ENCODE assay signal across 8 cellular contexts in genomic region chr6:33633462-33634158, GRCh38. TPM values are rescaled to one million over a fixed set of nuclear protein-coding genes. Genes with fewer than 3 reads are reported as not detected.
A peak's percentile ranks its signal among the peaks of the same experiment; 100 is the strongest.
DNase-seq lines count a peak whose midpoint lies in the region; ATAC-seq and TF ChIP-seq lines count a peak whose summit lies in the region.

No MANE protein-coding gene starts in this region.

- intact Hi-C loops in CD4-positive, alpha-beta memory T cell (cut with micrococcal nuclease): loop anchor here (1.0 to 2.0 kb wide), 3 partner anchors 12 to 49 kb away; partner anchors contain the start of gene ITPR3

- no peak for TF ChIP-seq CTCF in LNCaP clone FGC (IDR thresholded peaks at IDR 0.05; ENCODE audit: control insufficient read depth, extremely low read depth, insufficient read depth)

- H3K9me3 Mint-ChIP-seq in CD4-positive, alpha-beta memory T cell: no peaks in the 10 kb centered on the region

- peak overlapping the region; percentile 85 to 94 (median 87) for H3K4me3 Mint-ChIP-seq in CD4-positive, alpha-beta memory T cell

- H3K27ac Mint-ChIP-seq in CD4-positive, alpha-beta memory T cell: peak overlapping the region; percentile 84 to 93 (median 90)

- ATAC-seq in GM21390 (IDR thresholded peaks at IDR 0.05; ENCODE audit: unreplicated experiment): peak; percentile 64

- CTCF ChIA-PET in CD4-positive, alpha-beta memory T cell (lab: Charles Lee; ENCODE audit: partially characterized antibody): interaction anchor here (0.8 to 2.7 kb wide), 13 partner anchors 10 to 71 kb away, joined by 3 to 20 read pairs (median 5); partner anchors contain the start of gene ITPR3

- peak overlapping the region; percentile 35 for H3K27ac ChIP-seq in CD4-positive, alpha-beta memory T cell (ENCODE audit: low read depth, low read length)

- no peaks in the 10 kb centered on the region for H3K27me3 ChIP-seq in CD4-positive, alpha-beta memory T cell (ENCODE audit: insufficient read depth, low read length)

- POLR2A ChIA-PET in CD4-positive, alpha-beta memory T cell (lab: Charles Lee; ENCODE audit: partially characterized antibody): interaction anchor here (0.7 to 3.6 kb wide), 5 partner anchors 12 to 77 kb away, joined by 3 to 40 read pairs (median 4); partner anchors contain the start of gene ITPR3

- H3K36me3 Mint-ChIP-seq in CD4-positive, alpha-beta memory T cell: peaks cover 3 to 17% of the 10 kb centered on the region in 2 donors

- H3K4me1 ChIP-seq in CD4-positive, alpha-beta memory T cell (ENCODE audit: insufficient read depth, low read length): peaks cover 39% of the 10 kb centered on the region

- DNase-seq in CD4-positive, alpha-beta memory T cell: peak; percentile 50 to 57 (median 55)
- DNase-seq in LNCaP clone FGC (ENCODE audit: low read depth): no peak
- peak; percentile 18 to 45 (median 32) for DNase-seq in activated CD4-positive, CD25-positive, alpha-beta regulatory T cell (lab: John Stamatoyannopoulos, UW)
- DNase-seq in cerebellum (ENCODE audit: low spot score): peak; percentile 79
- peak; percentile 73 for DNase-seq in kidney tubule cell (ENCODE audit: low spot score)
- DNase-seq in stimulated activated CD4-positive, alpha-beta T cell treated with anti-CD3 and anti-CD28 coated beads, Interleukin-1b, Interleukin-23, amount 100 ng/mL, for 4 hours (ENCODE audit: low read depth in 2 of 2): peak; percentile 41 to 53
- DNase-seq in SK-N-DZ (ENCODE audit: low spot score): no peak

- H3K27me3 Mint-ChIP-seq in CD4-positive, alpha-beta memory T cell: no peaks in the 10 kb centered on the region

- H3K4me3 ChIP-seq in CD4-positive, alpha-beta memory T cell (ENCODE audit: low read length in 2 of 2): peak overlapping the region in 1 of 2 donors; percentile 40
- peak overlapping the region; percentile 56 for H3K4me3 ChIP-seq in LNCaP clone FGC (ENCODE audit: low read depth, low read length)

- no peaks in the 10 kb centered on the region for H3K36me3 ChIP-seq in CD4-positive, alpha-beta memory T cell (ENCODE audit: insufficient read depth, low read length)

- no peaks in the 10 kb centered on the region for H3K9me3 ChIP-seq in CD4-positive, alpha-beta memory T cell (ENCODE audit: control insufficient read depth in 1 of 2, low read length in 2 of 2)

- peaks cover 40 to 80% (median 58%) of the 10 kb centered on the region in 4 donors for H3K4me1 Mint-ChIP-seq in CD4-positive, alpha-beta memory T cell

RNA-seq across cellular contexts. Expression of gene ITPR3, which starts 12.5 kb away (rescaled TPM):
- 10 to 100 TPM; 71.2 to 72.4 TPM for total RNA-seq in CD4-positive, alpha-beta memory T cell
- 1 to 10 TPM in 1 of 2 donors, under 1 TPM in 1; 0.55 to 8.1 TPM for polyA plus RNA-seq in CD4-positive, alpha-beta memory T cell
- total RNA-seq in cerebellum: 5.2 TPM
- polyA plus RNA-seq in SK-N-DZ (2014; cell fraction: cytosol; rRNA removed): not detected in 2 replicates
- polyA plus RNA-seq in SK-N-DZ (2014; cell fraction: nucleus; rRNA removed): 0.06 TPM in 1 of 2 replicates, not detected in the other

RNA-seq across cellular contexts. Expression of gene BAK1, which starts 53.5 kb away (rescaled TPM):
- 10 to 100 TPM; 26.2 to 27.2 TPM for total RNA-seq in CD4-positive, alpha-beta memory T cell
- 10 to 100 TPM; 28.1 to 41.6 TPM for polyA plus RNA-seq in CD4-positive, alpha-beta memory T cell
- 4.8 TPM for total RNA-seq in cerebellum
- polyA plus RNA-seq in SK-N-DZ (2014; cell fraction: cytosol; rRNA removed): 28.7 and 29.1 TPM in 2 replicates
- polyA plus RNA-seq in SK-N-DZ (2014; cell fraction: nucleus; rRNA removed): 28.0 and 29.4 TPM in 2 replicates

Comparison
In these comparisons a context has a peak if more than half of its experiments do, and no peak if none do; other contexts are left out.
1. DNase-seq: peak in CD4-positive, alpha-beta memory T cell (5 of 5), activated CD4-positive, CD25-positive, alpha-beta regulatory T cell (4 of 4), cerebellum (single experiment), kidney tubule cell (single experiment) and stimulated activated CD4-positive, alpha-beta T cell treated with anti-CD3 and anti-CD28 coated beads, Interleukin-1b, Interleukin-23, amount 100 ng/mL, for 4 hours (2 of 2); none in LNCaP clone FGC (single experiment) and SK-N-DZ (single experiment).
2. RNA of gene ITPR3, which starts 12.5 kb away (total RNA-seq): 71.2 to 72.4 TPM in CD4-positive, alpha-beta memory T cell; 5.2 TPM in cerebellum (single experiment); every median in the first group is over 10 times any median in the second.